7 cellular contexts compared by ENCODE assay signal in genomic region chr19:35379545-35379944, GRCh38. TPM values are rescaled to one million over a fixed set of nuclear protein-coding genes. Genes with fewer than 3 reads are reported as not detected.
"Had no signal": no experiment of that assay in that cellular context is flagged by ENCODE, and none has a peak within 500 bp of the region (broad histone marks: within the 10 kb centered on the region; RNA-seq: fewer than 3 reads in every experiment).

No MANE protein-coding gene starts in this region.

RNA-seq across cellular contexts. Expression of gene GPR42, which starts 8.7 kb away (rescaled TPM):
- total RNA-seq: HT-29, NCI-H460, PC-9, Right ventricle myocardium superior, RPMI7951, SJSA1 had no signal
- polyA plus RNA-seq: IgD-negative memory B cell had no signal

RNA-seq across cellular contexts. Expression of gene FFAR3, which starts 21.3 kb away (rescaled TPM):
- total RNA-seq: HT-29, NCI-H460, PC-9, Right ventricle myocardium superior, RPMI7951, SJSA1 had no signal
- polyA plus RNA-seq: IgD-negative memory B cell had no signal

RNA-seq across cellular contexts. Expression of gene FFAR1, which starts 31.8 kb away (rescaled TPM):
- total RNA-seq: HT-29, NCI-H460, Right ventricle myocardium superior, RPMI7951, SJSA1 had no signal

RNA-seq across cellular contexts. Expression of gene CD22, which starts 50.6 kb away (rescaled TPM):
- total RNA-seq: NCI-H460 had no signal
